Comparison of ENCODE assay signal across 14 cellular contexts in genomic region chr5:142433526-142434321, GRCh38.
DNase-seq lines count a peak whose midpoint lies in the region; ATAC-seq, FAIRE-seq and TF ChIP-seq lines count a peak whose summit lies in the region.
"Had no signal": no experiment of that assay in that cellular context is flagged by ENCODE, and none has a peak within 500 bp of the region (broad histone marks: within the 10 kb centered on the region; RNA-seq: fewer than 3 reads in every experiment).

No MANE protein-coding gene starts in this region.

- BruUV-seq in HepG2 (replicated peaks; lab: Mats Ljungman, UMichigan) = no TSS peak

- no peaks in the 10 kb centered on the region for H3K27me3 ChIP-seq in HepG2 (ENCODE audit: control insufficient read depth in 1 of 2, insufficient read depth in 2 of 2, low read length in 2 of 2)
- H3K27me3 ChIP-seq in right lobe of liver = no peaks in the 10 kb centered on the region
- no peaks in the 10 kb centered on the region for H3K27me3 ChIP-seq in thyroid gland

- peak; percentile 46 for FAIRE-seq in HepG2 (lab: Jason Lieb, UNC)
- FAIRE-seq: frontal cortex had no signal

- peak overlapping the region; percentile 93 for H3K27ac Mint-ChIP-seq in activated CD8-positive, alpha-beta T cell treated with anti-CD3 and anti-CD28 coated beads, Interleukin-2, amount 10 ng/mL, durations not matched to agents 7 days and 5 days

- H3K4me3 ChIP-seq in HepG2 (replicated peaks in 1 of 3; ENCODE audit: insufficient read depth in 1 of 3, low read depth in 2 of 3, low read length in 3 of 3) (no peak overlapping the region), right lobe of liver (no peak overlapping the region), thyroid gland (replicated peaks in 1 of 3) (no peak overlapping the region)
- H3K4me3 ChIP-seq: lung had no signal

- no peak overlapping the region for H3K27ac ChIP-seq in HepG2 (ENCODE audit: extremely low read length, insufficient read depth, low read length)
- H3K27ac ChIP-seq in right lobe of liver = no peak overlapping the region
- H3K27ac ChIP-seq in thyroid gland = peak overlapping the region in 2 of 3 donors; percentile 26 to 74

- H3K36me3 Mint-ChIP-seq in activated CD8-positive, alpha-beta T cell treated with anti-CD3 and anti-CD28 coated beads, Interleukin-2, amount 10 ng/mL, durations not matched to agents 7 days and 5 days (ENCODE audit: low read depth) = no peaks in the 10 kb centered on the region

- no peaks in the 10 kb centered on the region for H3K27me3 Mint-ChIP-seq in activated CD8-positive, alpha-beta T cell treated with anti-CD3 and anti-CD28 coated beads, Interleukin-2, amount 10 ng/mL, durations not matched to agents 7 days and 5 days (ENCODE audit: low read depth)

- 67% methylated on average over 8 of the region's 8 CpGs for WGBS in HepG2 (ENCODE audit: low lambda C conversion rate)
- WGBS in right lobe of liver (ENCODE audit: insufficient coverage, low coverage, low lambda C conversion rate, missing lambda C conversion rate) = 42% methylated on average over 5 of the region's 8 CpGs
- WGBS in thyroid gland, 2 donors = 48 to 61% methylated on average over 8 of the region's 8 CpGs

- POLR2A ChIA-PET in HepG2 (lab: Yijun Ruan, JAX) = no interaction called here
- POLR2A ChIA-PET in activated CD8-positive, alpha-beta T cell treated with anti-CD3 and anti-CD28 coated beads, Interleukin-2, amount 10 ng/mL, durations not matched to agents 7 days and 5 days (lab: Charles Lee) = interaction anchor here (1.1 to 1.9 kb wide), 3 partner anchors 12 to 76 kb away, joined by 3 to 13 read pairs (median 7); no protein-coding TSS in a partner anchor

- H3K9ac ChIP-seq in HepG2 (ENCODE audit: insufficient read depth, low read depth, low read length) = no peak overlapping the region

- no peaks in the 10 kb centered on the region for H3K9me3 ChIP-seq in HepG2 (ENCODE audit: low read length)
- no peaks in the 10 kb centered on the region for H3K9me3 ChIP-seq in right lobe of liver
- no peaks in the 10 kb centered on the region for H3K9me3 ChIP-seq in thyroid gland

- H3K36me3 ChIP-seq in HepG2 (replicated peaks in 1 of 2; ENCODE audit: control insufficient read depth in 1 of 2, insufficient read depth in 2 of 2, low read length in 2 of 2) (no peaks in the 10 kb centered on the region; a peak in 1 of 5 replicates), right lobe of liver (no peaks in the 10 kb centered on the region), thyroid gland (no peaks in the 10 kb centered on the region)

- no peaks in the 10 kb centered on the region for H3K9me3 Mint-ChIP-seq in activated CD8-positive, alpha-beta T cell treated with anti-CD3 and anti-CD28 coated beads, Interleukin-2, amount 10 ng/mL, durations not matched to agents 7 days and 5 days (ENCODE audit: insufficient read depth)

- peaks cover 34% of the 10 kb centered on the region for H3K4me1 Mint-ChIP-seq in activated CD8-positive, alpha-beta T cell treated with anti-CD3 and anti-CD28 coated beads, Interleukin-2, amount 10 ng/mL, durations not matched to agents 7 days and 5 days (ENCODE audit: low read depth)

- TF ChIP-seq EP300 in HepG2 (IDR thresholded peaks at IDR 0.05; ENCODE audit: low read depth in 2 of 2, low read length in 2 of 2) (no peak), HepG2 (CRISPR knock-in tag; IDR thresholded peaks at IDR 0.05; ENCODE audit: borderline replicate concordance) (no peak)

- no peaks in the 10 kb centered on the region for H3K79me2 ChIP-seq in HepG2 (ENCODE audit: insufficient read depth, low read length)

- TF ChIP-seq RAD21 in HepG2 (CRISPR knock-in tag; IDR thresholded peaks at IDR 0.05) = no peak

- no peak for TF ChIP-seq CTCF in HepG2 (CRISPR knock-in tag; IDR thresholded peaks at IDR 0.05)
- TF ChIP-seq CTCF in right lobe of liver (IDR thresholded peaks at IDR 0.05) = no peak
- TF ChIP-seq CTCF in thyroid gland (IDR thresholded peaks at IDR 0.05) = no peak

- intact Hi-C loops in HepG2 (cut with micrococcal nuclease; ENCODE audit: unreplicated experiment) = no loop called here
- intact Hi-C loops in right lobe of liver (cut with DNase I) = no loop called here
- intact Hi-C loops in thyroid gland (cut with DNase I) = no loop called here

- in situ Hi-C loops in HepG2 (cut with HindIII; ENCODE audit: extremely low pct_ligation_motif_present, low pct_unique_long_range_greater_than_20kb) = no loop called here

- H3K4me2 ChIP-seq in HepG2 (ENCODE audit: low read depth, low read length) = 0 out of 2 replicates have a peak overlapping the region, but pooled peaks have one; percentile 34

- TF ChIP-seq POLR2A in HepG2 (IDR thresholded peaks at IDR 0.05; ENCODE audit: insufficient read depth in 1 of 2, low read depth in 2 of 2, low read length in 2 of 2) = no peak
- no peak for TF ChIP-seq POLR2A in right lobe of liver (IDR thresholded peaks at IDR 0.05)
- no peak for TF ChIP-seq POLR2A in thyroid gland (IDR thresholded peaks at IDR 0.05)

- no peak overlapping the region for H2AFZ ChIP-seq in HepG2 (ENCODE audit: low read length)

- CTCF ChIA-PET in HepG2 (lab: Yijun Ruan, JAX; ENCODE audit: low intra/inter-chr PET ratio, low total read pairs) = no interaction called here
- CTCF ChIA-PET in activated CD8-positive, alpha-beta T cell treated with anti-CD3 and anti-CD28 coated beads, Interleukin-2, amount 10 ng/mL, durations not matched to agents 7 days and 5 days (lab: Charles Lee) = interaction anchor here (1.1 to 1.2 kb wide), 2 partner anchors 12 to 116 kb away, joined by 3 to 6 read pairs; no protein-coding TSS in a partner anchor

- peak overlapping the region; percentile 70 for H3K4me3 Mint-ChIP-seq in activated CD8-positive, alpha-beta T cell treated with anti-CD3 and anti-CD28 coated beads, Interleukin-2, amount 10 ng/mL, durations not matched to agents 7 days and 5 days

- no peaks in the 10 kb centered on the region for H4K20me1 ChIP-seq in HepG2 (ENCODE audit: insufficient read depth, low read length)

- peaks cover 46% of the 10 kb centered on the region for H3K4me1 ChIP-seq in HepG2 (ENCODE audit: insufficient read depth, low read length)
- H3K4me1 ChIP-seq in right lobe of liver = no peaks in the 10 kb centered on the region
- H3K4me1 ChIP-seq in thyroid gland = peaks cover 16 to 46% of the 10 kb centered on the region in 2 donors

- peak; percentile 46 for DNase-seq in HepG2 (ENCODE audit: low spot score)
- DNase-seq in right lobe of liver = no peak
- no peak for DNase-seq in activated CD8-positive, alpha-beta T cell treated with anti-CD3 and anti-CD28 coated beads, Interleukin-2, amount 10 ng/mL, durations not matched to agents 7 days and 5 days
- peak; percentile 45 for DNase-seq in hepatic stellate cell (ENCODE audit: low spot score)
- no peak for DNase-seq in thyroid gland
- DNase-seq in COLO668 (lab: John Stamatoyannopoulos, UW; ENCODE audit: unreplicated experiment) = no peak
- DNase-seq in midbrain (lab: John Stamatoyannopoulos, UW) = no peak
- DNase-seq: activated T-cell treated with anti-CD3 and anti-CD28 coated beads for 4 hours, C1 segment of cervical spinal cord, cerebellar nuclear complex, NCI-H1694 treated with DMSO at 0.1 percent for 48 hours had no signal

- peak; percentile 66 for ATAC-seq in HepG2
- ATAC-seq in right lobe of liver = no peak
- no peak for ATAC-seq in activated CD8-positive, alpha-beta T cell treated with anti-CD3 and anti-CD28 coated beads, Interleukin-2, amount 10 ng/mL, durations not matched to agents 7 days and 5 days
- no peak for ATAC-seq in HG02852 (IDR thresholded peaks at IDR 0.05; ENCODE audit: unreplicated experiment)

TF ChIP-seq in HepG2, 621 proteins besides CTCF, POLR2A, EP300 and RAD21:
- TF ChIP-seq SMAD3 (CRISPR knock-in tag; IDR thresholded peaks at IDR 0.05) (no peak), ZNF530 (CRISPR knock-in tag; IDR thresholded peaks at IDR 0.05; ENCODE audit: low read depth) (no peak), NFIB (CRISPR knock-in tag; IDR thresholded peaks at IDR 0.05; ENCODE audit: borderline replicate concordance) (no peak), CBX1 (IDR thresholded peaks at IDR 0.05; ENCODE audit: low read depth) (no peak), ZNF7 (CRISPR knock-in tag; IDR thresholded peaks at IDR 0.05) (no peak), CENPT (CRISPR knock-in tag; IDR thresholded peaks at IDR 0.05; ENCODE audit: low read depth) (no peak)

Comparison
In these comparisons a context has a peak if more than half of its experiments do, and no peak if none do; other contexts are left out.
1. DNase-seq: peak in HepG2 (single experiment) and hepatic stellate cell (single experiment); none in right lobe of liver (0 of 3), activated CD8-positive, alpha-beta T cell treated with anti-CD3 and anti-CD28 coated beads, Interleukin-2, amount 10 ng/mL, durations not matched to agents 7 days and 5 days (single experiment), thyroid gland (0 of 2), COLO668 (single experiment) and midbrain (single experiment).
2. H3K27ac ChIP-seq: peak in thyroid gland (2 of 3); none in HepG2 (single experiment) and right lobe of liver (0 of 3).